ENCODE assay signal across 10 cellular contexts in genomic region chr3:168051579-168052183, GRCh38. TPM values are rescaled to one million over a fixed set of nuclear protein-coding genes. Genes with fewer than 3 reads are reported as not detected.
DNase-seq lines count a peak whose midpoint lies in the region; ATAC-seq, FAIRE-seq and TF ChIP-seq lines count a peak whose summit lies in the region.
"Had no signal": no experiment of that assay in that cellular context is flagged by ENCODE, and none has a peak within 500 bp of the region (broad histone marks: within the 10 kb centered on the region; RNA-seq: fewer than 3 reads in every experiment).

No MANE protein-coding gene starts in this region.

- TF ChIP-seq POLR2A in erythroblast (IDR thresholded peaks at IDR 0.05; ENCODE audit: low read length): no peak

- peaks cover 25% of the 10 kb centered on the region for H3K36me3 Mint-ChIP-seq in nephron progenitor cell (ENCODE audit: low read depth)

- H3K4me1 Mint-ChIP-seq in nephron progenitor cell: peaks cover 51% of the 10 kb centered on the region
- H3K4me1 Mint-ChIP-seq: central memory CD8-positive, alpha-beta T cell had no signal

- TF ChIP-seq CTCF in nephron progenitor cell (IDR thresholded peaks at IDR 0.05): no peak

- no peak overlapping the region for H3K27ac ChIP-seq in substantia nigra (ENCODE audit: low read depth, low read length, poor library complexity, severe bottlenecking)

- peak overlapping the region; percentile 71 for H3K27ac Mint-ChIP-seq in nephron progenitor cell

- H3K4me3 Mint-ChIP-seq in nephron progenitor cell: no peak overlapping the region
- H3K4me3 Mint-ChIP-seq: central memory CD8-positive, alpha-beta T cell had no signal

- peaks cover 21% of the 10 kb centered on the region for H3K9me3 Mint-ChIP-seq in nephron progenitor cell
- H3K9me3 Mint-ChIP-seq: central memory CD8-positive, alpha-beta T cell had no signal

- ATAC-seq in GM18868 (IDR thresholded peaks at IDR 0.05; ENCODE audit: unreplicated experiment) (peak; percentile 78), HG02840 (IDR thresholded peaks at IDR 0.05; ENCODE audit: low FRiP score, unreplicated experiment) (peak; percentile 45), SK-N-SH treated with all-trans-retinoic acid at 6 μM for 48 hours (peak; percentile 73)

- no peak for FAIRE-seq in urothelium cell line (lab: Jason Lieb, UNC)

- H3K27me3 Mint-ChIP-seq in nephron progenitor cell (ENCODE audit: low read depth, poor library complexity): no peaks in the 10 kb centered on the region
- H3K27me3 Mint-ChIP-seq: central memory CD8-positive, alpha-beta T cell had no signal

- no peak for DNase-seq in nephron progenitor cell
- no peak for DNase-seq in urothelium cell line (ENCODE audit: low spot score)
- no peak for DNase-seq in erythroblast (lab: John Stamatoyannopoulos, UW)
- no peak for DNase-seq in substantia nigra (lab: John Stamatoyannopoulos, UW)
- DNase-seq in H4 (ENCODE audit: low spot score): no peak
- DNase-seq: Peyer's patch had no signal

TF ChIP-seq in SK-N-SH treated with all-trans-retinoic acid at 6 μM for 48 hours, 23 proteins besides CTCF, POLR2A, EP300 and RAD21:
- no peak for TF ChIP-seq PPARA (CRISPR knock-in tag; IDR thresholded peaks at IDR 0.05; ENCODE audit: borderline replicate concordance)
- no peak for TF ChIP-seq ARNTL (CRISPR knock-in tag; IDR thresholded peaks at IDR 0.05; ENCODE audit: borderline replicate concordance, low read depth)
- no peak for TF ChIP-seq ZC3H10 (CRISPR knock-in tag; IDR thresholded peaks at IDR 0.05)
- TF ChIP-seq BACH2 (CRISPR knock-in tag; IDR thresholded peaks at IDR 0.05; ENCODE audit: borderline replicate concordance): no peak
- no peak for TF ChIP-seq ZFP30 (CRISPR knock-in tag; IDR thresholded peaks at IDR 0.05)
- no peak for TF ChIP-seq TCF4 (CRISPR knock-in tag; IDR thresholded peaks at IDR 0.05; ENCODE audit: borderline replicate concordance)
- no peak for TF ChIP-seq ZNF8 (CRISPR knock-in tag; IDR thresholded peaks at IDR 0.05)
- TF ChIP-seq GLIS3 (CRISPR knock-in tag; IDR thresholded peaks at IDR 0.05): no peak
- no peak for TF ChIP-seq PATZ1 (CRISPR knock-in tag; IDR thresholded peaks at IDR 0.05; ENCODE audit: borderline replicate concordance)
- TF ChIP-seq SNAI2 (CRISPR knock-in tag; IDR thresholded peaks at IDR 0.05): no peak
- no peak for TF ChIP-seq OSR1 (CRISPR knock-in tag; IDR thresholded peaks at IDR 0.05)

RNA-seq across cellular contexts. Expression of gene GOLIM4, which starts 44.0 kb away (rescaled TPM):
- 31.2 and 42.0 TPM in 2 replicates for total RNA-seq in H4 (2014; rRNA removed; shearing (Covaris generic))
